8 cellular contexts compared by ENCODE assay signal in genomic region chr7:144842377-144842851, GRCh38. TPM values are rescaled to one million over a fixed set of nuclear protein-coding genes. Genes with fewer than 3 reads are reported as not detected.
DNase-seq lines count a peak whose midpoint lies in the region; ATAC-seq and TF ChIP-seq lines count a peak whose summit lies in the region.

No MANE protein-coding gene starts in this region.

- DNase-seq in GM10248 (ENCODE audit: extremely low spot score) (peak; percentile 38), left lobe of liver (ENCODE audit: low spot score) (no peak), DMS153 treated with DMSO at 0.1 percent for 48 hours (lab: John Stamatoyannopoulos, UW; ENCODE audit: unreplicated experiment) (no peak), NCI-H69 (lab: John Stamatoyannopoulos, UW) (no peak)
- DNase-seq in activated naive CD4-positive, alpha-beta T cell treated with anti-CD3 and anti-CD28 coated beads, Interleukin-2, amount 50 U/mL, for 72 hours (ENCODE audit: low spot score in 2 of 2) = peak in 1 of 2 donors; percentile 23
- DNase-seq in CD8-positive, alpha-beta memory T cell = no peak

- peaks cover 5 to 30% of the 10 kb centered on the region in 2 donors for H3K36me3 Mint-ChIP-seq in activated naive CD4-positive, alpha-beta T cell treated with anti-CD3 and anti-CD28 coated beads, Interleukin-2, amount 50 U/mL, for 72 hours
- H3K36me3 Mint-ChIP-seq in CD8-positive, alpha-beta memory T cell = peaks cover 0 to 26% (median 8%) of the 10 kb centered on the region in 3 donors

- peak; percentile 96 for ATAC-seq in GM21447 (IDR thresholded peaks at IDR 0.05; ENCODE audit: unreplicated experiment)
- ATAC-seq in HG03565 (IDR thresholded peaks at IDR 0.05; ENCODE audit: unreplicated experiment) = peak; percentile 83
- ATAC-seq in activated naive CD4-positive, alpha-beta T cell treated with anti-CD3 and anti-CD28 coated beads, Interleukin-2, amount 50 U/mL, for 72 hours = peak; percentile 86 to 91
- ATAC-seq in left lobe of liver = peak; percentile 45

- peak overlapping the region in 2 of 7 donors; percentile 16 to 26 for H3K4me3 Mint-ChIP-seq in CD8-positive, alpha-beta memory T cell

- TF ChIP-seq CTCF in GM10248 (IDR thresholded peaks at IDR 0.05; ENCODE audit: control extremely low read depth, extremely low read depth, low read depth, missing control alignments) = no peak

- H3K9me3 Mint-ChIP-seq in activated naive CD4-positive, alpha-beta T cell treated with anti-CD3 and anti-CD28 coated beads, Interleukin-2, amount 50 U/mL, for 72 hours = peaks cover 11 to 20% of the 10 kb centered on the region in 2 donors
- peaks cover 0 to 6% (median 2%) of the 10 kb centered on the region in 5 donors for H3K9me3 Mint-ChIP-seq in CD8-positive, alpha-beta memory T cell

- H3K27me3 ChIP-seq in CD8-positive, alpha-beta memory T cell (ENCODE audit: insufficient read depth, low read length, poor library complexity, severe bottlenecking) = no peaks in the 10 kb centered on the region

- no peaks in the 10 kb centered on the region for H3K4me1 ChIP-seq in CD8-positive, alpha-beta memory T cell (ENCODE audit: insufficient read depth, low read length)

- CTCF ChIA-PET in GM10248 (lab: Yijun Ruan, JAX) = no interaction called here
- CTCF ChIA-PET in CD8-positive, alpha-beta memory T cell (lab: Charles Lee) = no interaction called here

- POLR2A ChIA-PET in GM10248 (lab: Yijun Ruan, JAX) = no interaction called here
- POLR2A ChIA-PET in CD8-positive, alpha-beta memory T cell (lab: Charles Lee) = no interaction called here

- no peaks in the 10 kb centered on the region for H3K36me3 ChIP-seq in CD8-positive, alpha-beta memory T cell (ENCODE audit: insufficient read depth, low read length)

- no peaks in the 10 kb centered on the region for H3K27me3 Mint-ChIP-seq in CD8-positive, alpha-beta memory T cell

- H3K4me1 Mint-ChIP-seq in CD8-positive, alpha-beta memory T cell = peaks cover 8 to 12% (median 11%) of the 10 kb centered on the region in 3 donors

- no peak overlapping the region for H3K27ac ChIP-seq in CD8-positive, alpha-beta memory T cell (ENCODE audit: low read depth, low read length)

- no peaks in the 10 kb centered on the region for H3K9me3 ChIP-seq in CD8-positive, alpha-beta memory T cell (ENCODE audit: low read length)

- peak overlapping the region; percentile 77 to 90 for H3K27ac Mint-ChIP-seq in activated naive CD4-positive, alpha-beta T cell treated with anti-CD3 and anti-CD28 coated beads, Interleukin-2, amount 50 U/mL, for 72 hours
- H3K27ac Mint-ChIP-seq in CD8-positive, alpha-beta memory T cell = peak overlapping the region in 4 of 8 donors; percentile 9 to 28 (median 21)

- H3K4me3 ChIP-seq in CD8-positive, alpha-beta memory T cell (ENCODE audit: low read length) = no peak overlapping the region

RNA-seq across cellular contexts. Expression of gene TPK1, which starts 6.6 kb away (rescaled TPM):
- total RNA-seq in activated naive CD4-positive, alpha-beta T cell treated with anti-CD3 and anti-CD28 coated beads, Interleukin-2, amount 50 U/mL, for 72 hours = 10 to 100 TPM; 20.8 to 23.1 TPM
- 3.7 TPM for total RNA-seq in left lobe of liver
- 10 to 100 TPM; 18.0 to 19.0 TPM for total RNA-seq in CD8-positive, alpha-beta memory T cell
- 20.1 TPM for polyA plus RNA-seq in CD8-positive, alpha-beta memory T cell

Comparison
In these comparisons a context has a peak if more than half of its experiments do, and no peak if none do; other contexts are left out.
1. ATAC-seq: peak in every context shown above with its lines; median percentile 96 in GM21447; 88 in activated naive CD4-positive, alpha-beta T cell treated with anti-CD3 and anti-CD28 coated beads, Interleukin-2, amount 50 U/mL, for 72 hours; 83 in HG03565; 45 in left lobe of liver.